In the genomic region with DNA sequence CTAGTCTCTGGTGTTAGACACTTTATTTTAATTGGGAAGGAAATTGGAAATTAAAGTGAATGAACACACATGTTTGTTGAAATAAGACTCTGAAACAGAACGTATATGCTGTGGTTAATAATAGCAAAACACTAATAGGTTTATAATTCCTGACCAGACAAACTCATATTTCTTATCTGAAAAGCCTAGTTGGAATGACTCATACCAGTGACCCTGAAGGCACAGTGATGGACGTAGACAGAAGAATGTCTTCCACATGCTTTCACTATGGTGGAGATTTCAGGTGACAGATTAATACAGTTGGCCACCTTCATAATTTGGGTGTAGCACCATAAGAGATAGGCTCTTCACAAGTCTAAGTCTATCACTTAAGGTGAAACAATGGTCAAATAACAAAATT, we compare ENCODE assay signal across 15 cellular contexts.
"Had no signal": no experiment of that assay in that cellular context is flagged by ENCODE, and none has a peak within 500 bp of the region (broad histone marks: within the 10 kb centered on the region; RNA-seq: fewer than 3 reads in every experiment).

No MANE protein-coding gene starts in this region.

- H3K27ac ChIP-seq: epithelial cell of prostate, VCaP had no signal

- H3K4me3 ChIP-seq: lung, mucosa of descending colon had no signal

- H3K36me3 Mint-ChIP-seq: activated CD4-positive, alpha-beta memory T cell treated with anti-CD3 and anti-CD28 coated beads for 36 hours; natural killer cell; T-cell had no signal

- H3K4me1 Mint-ChIP-seq: natural killer cell, T-cell had no signal

- H3K4me3 Mint-ChIP-seq: activated CD4-positive, alpha-beta memory T cell treated with anti-CD3 and anti-CD28 coated beads for 36 hours; natural killer cell; T-cell had no signal

- DNase-seq: activated CD4-positive, alpha-beta memory T cell treated with anti-CD3 and anti-CD28 coated beads for 36 hours; activated T-cell treated with anti-CD3 and anti-CD28 coated beads, Interleukin-2, amount 50 U/mL, for 48 hours; central memory CD4-positive, alpha-beta T cell; effector memory CD4-positive, alpha-beta T cell; left colon; mucosa of descending colon; natural killer cell; nucleus accumbens; stimulated activated CD4-positive, alpha-beta T cell treated with anti-CD3 and anti-CD28 coated beads, Interleukin-12 subunit alpha, Interleukin-12 subunit beta, amount 100 ng/mL, for 4 hours; stimulated activated CD4-positive, alpha-beta T cell treated with anti-CD3 and anti-CD28 coated beads, Interleukin-2, amount 100 ng/mL, for 48 hours; stimulated activated naive CD8-positive, alpha-beta T cell treated with anti-CD3 and anti-CD28 coated beads, Interleukin-15, Interleukin-2, amounts not matched to agents 100 U/mL and 50 U/mL, for 24 hours; T-cell had no signal

- H3K27me3 Mint-ChIP-seq: activated CD4-positive, alpha-beta memory T cell treated with anti-CD3 and anti-CD28 coated beads for 36 hours; T-cell had no signal

- H3K27ac Mint-ChIP-seq: activated CD4-positive, alpha-beta memory T cell treated with anti-CD3 and anti-CD28 coated beads for 36 hours; natural killer cell; T-cell had no signal

- H3K9me3 ChIP-seq: mucosa of descending colon had no signal
